Comparison of ENCODE assay signal across 18 cellular contexts in the genomic region with DNA sequence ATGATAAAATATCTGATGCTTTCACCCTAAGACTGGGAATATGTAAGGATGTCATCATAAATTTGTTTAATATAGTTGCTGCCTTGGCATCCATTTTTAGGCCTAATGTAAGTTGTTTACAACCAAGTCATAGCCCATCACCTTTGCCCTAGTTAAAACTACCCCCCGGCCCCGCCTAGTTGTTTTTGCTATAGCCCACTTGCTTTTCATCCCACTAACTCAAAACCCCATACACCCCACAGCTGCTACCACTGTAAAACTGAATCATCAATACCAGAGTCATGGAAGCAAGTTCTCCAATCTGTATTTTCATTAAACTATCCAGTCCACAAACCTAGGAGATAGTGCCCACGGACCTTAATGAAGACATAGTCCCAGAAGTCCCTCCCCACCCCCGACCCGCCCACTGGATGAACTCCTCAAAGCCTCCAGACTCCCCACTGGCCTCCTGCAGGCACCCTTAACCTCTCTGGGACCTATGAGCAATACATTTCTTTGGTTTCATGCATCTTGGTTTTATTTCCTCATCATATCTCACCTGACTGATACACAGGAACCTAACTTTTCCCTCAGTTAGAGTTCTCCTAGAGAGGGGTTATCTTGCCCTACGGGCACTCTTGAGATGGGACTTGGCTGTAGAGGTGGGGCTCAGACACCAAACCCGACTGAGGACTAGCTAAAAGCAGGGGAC. TPM values are rescaled to one million over a fixed set of nuclear protein-coding genes. Genes with fewer than 3 reads are reported as not detected.
DNase-seq lines count a peak whose midpoint lies in the region; ATAC-seq and TF ChIP-seq lines count a peak whose summit lies in the region.
"Had no signal": no experiment of that assay in that cellular context is flagged by ENCODE, and none has a peak within 500 bp of the region (broad histone marks: within the 10 kb centered on the region; RNA-seq: fewer than 3 reads in every experiment).

No MANE protein-coding gene starts in this region.

- H3K27ac ChIP-seq in BLaER1 treated with 17β-estradiol and CSF1 and Interleukin-3, amounts not matched to agents 10 nM and 100 nM, result peak overlapping the region in 3 of 11 experiments; percentile 7 to 46 (median 25); a peak in 6 of 22 replicates
- no peak overlapping the region for H3K27ac ChIP-seq in A673 (ENCODE audit: low read depth, low read length, poor library complexity, severe bottlenecking)

- peaks cover 16% of the 10 kb centered on the region for H3K4me1 Mint-ChIP-seq in activated CD4-positive, alpha-beta T cell treated with anti-CD3 and anti-CD28 coated beads, Interleukin-2, amount 10 ng/mL, durations not matched to agents 24 days and 14 days
- peaks cover 16% of the 10 kb centered on the region for H3K4me1 Mint-ChIP-seq in activated T-helper 17 cell treated with anti-CD3 and anti-CD28 coated beads, Interleukin-2, amount 50 U/mL, for 72 hours
- H3K4me1 Mint-ChIP-seq in stimulated activated effector memory CD8-positive, alpha-beta T cell treated with anti-CD3 and anti-CD28 coated beads, Interleukin-12 subunit alpha, Interleukin-12 subunit beta, amount 100 ng/mL, for 72 hours, result peaks cover 9% of the 10 kb centered on the region
- H3K4me1 Mint-ChIP-seq in Calu3 (ENCODE audit: low read depth, unreplicated experiment), result no peaks in the 10 kb centered on the region

- intact Hi-C loops in activated CD4-positive, alpha-beta T cell treated with anti-CD3 and anti-CD28 coated beads, Interleukin-2, amount 10 ng/mL, durations not matched to agents 24 days and 14 days (cut with micrococcal nuclease), result loop anchor here (1.0 to 2.0 kb wide), 4 partner anchors 46 to 168 kb away; a partner anchor contains a TSS
- intact Hi-C loops in Calu3 (cut with micrococcal nuclease; ENCODE audit: unreplicated experiment) (no loop called here), A673 (cut with micrococcal nuclease; ENCODE audit: unreplicated experiment) (no loop called here)

- H3K4me3 Mint-ChIP-seq in activated CD4-positive, alpha-beta T cell treated with anti-CD3 and anti-CD28 coated beads, Interleukin-2, amount 10 ng/mL, durations not matched to agents 24 days and 14 days, result no peak overlapping the region
- no peak overlapping the region for H3K4me3 Mint-ChIP-seq in activated T-helper 17 cell treated with anti-CD3 and anti-CD28 coated beads, Interleukin-2, amount 50 U/mL, for 72 hours
- no peak overlapping the region for H3K4me3 Mint-ChIP-seq in stimulated activated effector memory CD8-positive, alpha-beta T cell treated with anti-CD3 and anti-CD28 coated beads, Interleukin-12 subunit alpha, Interleukin-12 subunit beta, amount 100 ng/mL, for 72 hours
- no peak overlapping the region for H3K4me3 Mint-ChIP-seq in Calu3 (ENCODE audit: low read depth, unreplicated experiment)

- H3K27me3 Mint-ChIP-seq in activated CD4-positive, alpha-beta T cell treated with anti-CD3 and anti-CD28 coated beads, Interleukin-2, amount 10 ng/mL, durations not matched to agents 24 days and 14 days, result peaks cover 59% of the 10 kb centered on the region
- peaks cover 23% of the 10 kb centered on the region for H3K27me3 Mint-ChIP-seq in activated T-helper 17 cell treated with anti-CD3 and anti-CD28 coated beads, Interleukin-2, amount 50 U/mL, for 72 hours
- H3K27me3 Mint-ChIP-seq in Calu3 (ENCODE audit: unreplicated experiment), result no peaks in the 10 kb centered on the region

- peaks cover 16 to 28% (median 23%) of the 10 kb centered on the region in 10 experiments for H3K4me1 ChIP-seq in BLaER1 treated with 17β-estradiol and CSF1 and Interleukin-3, amounts not matched to agents 10 nM and 100 nM
- H3K4me1 ChIP-seq in A673 (ENCODE audit: insufficient read depth, low read length, poor library complexity, severe bottlenecking), result no peaks in the 10 kb centered on the region

- BruUV-seq in Calu3 (replicated peaks; lab: Mats Ljungman, UMichigan) (no TSS peak), A673 (replicated peaks; lab: Mats Ljungman, UMichigan) (no TSS peak)

- peaks cover 0 to 18% (median 12%) of the 10 kb centered on the region in 11 experiments; a peak in 11 of 22 replicates for H4K20me1 ChIP-seq in BLaER1 treated with 17β-estradiol and CSF1 and Interleukin-3, amounts not matched to agents 10 nM and 100 nM

- peak; percentile 25 for DNase-seq in activated CD4-positive, alpha-beta T cell treated with anti-CD3 and anti-CD28 coated beads for 48 hours
- no peak for DNase-seq in activated CD4-positive, alpha-beta T cell treated with anti-CD3 and anti-CD28 coated beads, Interleukin-2, amount 10 ng/mL, durations not matched to agents 24 days and 14 days
- DNase-seq in stimulated activated effector memory CD8-positive, alpha-beta T cell treated with anti-CD3 and anti-CD28 coated beads, Interleukin-12 subunit alpha, Interleukin-12 subunit beta, amount 100 ng/mL, for 72 hours (ENCODE audit: low spot score in 2 of 2), result no peak
- DNase-seq in NCI-H2227 treated with DMSO at 0.1 percent for 48 hours (lab: John Stamatoyannopoulos, UW), result no peak
- no peak for DNase-seq in Calu3
- no peak for DNase-seq in A673 (ENCODE audit: low spot score)
- DNase-seq: DND-41, GDM1, KG1, NCI-H187, NCI-H446 treated with DMSO at 0.1 percent for 48 hours, NCI-H774, Right ventricle myocardium superior had no signal

- no peak overlapping the region for H3K4me3 ChIP-seq in BLaER1 treated with 17β-estradiol and CSF1 and Interleukin-3, amounts not matched to agents 10 nM and 100 nM
- H3K4me3 ChIP-seq in A673 (ENCODE audit: low read depth, low read length, poor library complexity, severe bottlenecking), result no peak overlapping the region

- POLR2A ChIA-PET in A673 (lab: Charles Lee; ENCODE audit: low non-redundant PET), result no interaction called here

- peaks cover 13 to 78% (median 37%) of the 10 kb centered on the region in 11 experiments; a peak in 20 of 22 replicates for H3K27me3 ChIP-seq in BLaER1 treated with 17β-estradiol and CSF1 and Interleukin-3, amounts not matched to agents 10 nM and 100 nM
- H3K27me3 ChIP-seq in A673 (replicated peaks; ENCODE audit: insufficient read depth, low read depth, low read length, poor library complexity), result peaks cover under 1% of the 10 kb centered on the region

- CTCF ChIA-PET in Calu3 (lab: Charles Lee) (no interaction called here), A673 (lab: Charles Lee) (no interaction called here)

- TF ChIP-seq CTCF in Calu3 (IDR thresholded peaks at IDR 0.05; ENCODE audit: unreplicated experiment) (no peak), A673 (conservative IDR thresholded peaks at IDR 0.05; ENCODE audit: low read depth, low read length) (no peak)

- no peak overlapping the region for H3K27ac Mint-ChIP-seq in activated CD4-positive, alpha-beta T cell treated with anti-CD3 and anti-CD28 coated beads, Interleukin-2, amount 10 ng/mL, durations not matched to agents 24 days and 14 days
- H3K27ac Mint-ChIP-seq in activated T-helper 17 cell treated with anti-CD3 and anti-CD28 coated beads, Interleukin-2, amount 50 U/mL, for 72 hours, result no peak overlapping the region
- H3K27ac Mint-ChIP-seq in stimulated activated effector memory CD8-positive, alpha-beta T cell treated with anti-CD3 and anti-CD28 coated beads, Interleukin-12 subunit alpha, Interleukin-12 subunit beta, amount 100 ng/mL, for 72 hours, result no peak overlapping the region
- H3K27ac Mint-ChIP-seq in Calu3 (ENCODE audit: unreplicated experiment), result no peak overlapping the region
- H3K27ac Mint-ChIP-seq: CD4-positive, CD25-positive, alpha-beta regulatory T cell had no signal

- ATAC-seq in activated T-helper 17 cell treated with anti-CD3 and anti-CD28 coated beads, Interleukin-2, amount 50 U/mL, for 72 hours (replicated peaks), result peak; percentile 72
- peak; percentile 54 for ATAC-seq in stimulated activated effector memory CD8-positive, alpha-beta T cell treated with anti-CD3 and anti-CD28 coated beads, Interleukin-12 subunit alpha, Interleukin-12 subunit beta, amount 100 ng/mL, for 72 hours
- ATAC-seq: Panc1, SK-N-SH treated with all-trans-retinoic acid at 6 μM for 48 hours had no signal

- H3K4me2 ChIP-seq in BLaER1 treated with 17β-estradiol and CSF1 and Interleukin-3, amounts not matched to agents 10 nM and 100 nM, result peak overlapping the region; percentile 48 to 79 (median 71)

- no peaks in the 10 kb centered on the region; a peak in 1 of 22 replicates for H3K9me3 ChIP-seq in BLaER1 treated with 17β-estradiol and CSF1 and Interleukin-3, amounts not matched to agents 10 nM and 100 nM (replicated peaks in 1 of 11)
- no peaks in the 10 kb centered on the region for H3K9me3 ChIP-seq in A673 (ENCODE audit: low read depth, low read length, poor library complexity, severe bottlenecking)

- no peak overlapping the region for H3K9ac ChIP-seq in BLaER1 treated with 17β-estradiol and CSF1 and Interleukin-3, amounts not matched to agents 10 nM and 100 nM

- H3K36me3 Mint-ChIP-seq in activated CD4-positive, alpha-beta T cell treated with anti-CD3 and anti-CD28 coated beads, Interleukin-2, amount 10 ng/mL, durations not matched to agents 24 days and 14 days (ENCODE audit: low read depth), result no peaks in the 10 kb centered on the region
- H3K36me3 Mint-ChIP-seq in activated T-helper 17 cell treated with anti-CD3 and anti-CD28 coated beads, Interleukin-2, amount 50 U/mL, for 72 hours (ENCODE audit: low read depth), result no peaks in the 10 kb centered on the region
- H3K36me3 Mint-ChIP-seq in stimulated activated effector memory CD8-positive, alpha-beta T cell treated with anti-CD3 and anti-CD28 coated beads, Interleukin-12 subunit alpha, Interleukin-12 subunit beta, amount 100 ng/mL, for 72 hours, result no peaks in the 10 kb centered on the region
- H3K36me3 Mint-ChIP-seq in Calu3 (ENCODE audit: insufficient read depth, unreplicated experiment), result no peaks in the 10 kb centered on the region
- H3K36me3 Mint-ChIP-seq: CD4-positive, CD25-positive, alpha-beta regulatory T cell had no signal

- H3K9me3 Mint-ChIP-seq in activated CD4-positive, alpha-beta T cell treated with anti-CD3 and anti-CD28 coated beads, Interleukin-2, amount 10 ng/mL, durations not matched to agents 24 days and 14 days, result no peaks in the 10 kb centered on the region
- H3K9me3 Mint-ChIP-seq in activated T-helper 17 cell treated with anti-CD3 and anti-CD28 coated beads, Interleukin-2, amount 50 U/mL, for 72 hours, result no peaks in the 10 kb centered on the region
- no peaks in the 10 kb centered on the region for H3K9me3 Mint-ChIP-seq in stimulated activated effector memory CD8-positive, alpha-beta T cell treated with anti-CD3 and anti-CD28 coated beads, Interleukin-12 subunit alpha, Interleukin-12 subunit beta, amount 100 ng/mL, for 72 hours
- no peaks in the 10 kb centered on the region for H3K9me3 Mint-ChIP-seq in Calu3 (ENCODE audit: low read depth, unreplicated experiment)
- H3K9me3 Mint-ChIP-seq: CD4-positive, CD25-positive, alpha-beta regulatory T cell had no signal

- H3K36me3 ChIP-seq in BLaER1 treated with 17β-estradiol and CSF1 and Interleukin-3, amounts not matched to agents 10 nM and 100 nM, result no peaks in the 10 kb centered on the region
- H3K36me3 ChIP-seq in A673 (ENCODE audit: insufficient read depth, low read length, poor library complexity, severe bottlenecking), result no peaks in the 10 kb centered on the region

RNA-seq across cellular contexts. Expression of a gene that starts 12.5 kb away (rescaled TPM):
- total RNA-seq in activated CD4-positive, alpha-beta T cell treated with anti-CD3 and anti-CD28 coated beads, Interleukin-2, amount 10 ng/mL, durations not matched to agents 24 days and 14 days, result 13.2 and 14.1 TPM in 2 replicates
- total RNA-seq in activated T-helper 17 cell treated with anti-CD3 and anti-CD28 coated beads, Interleukin-2, amount 50 U/mL, for 72 hours, result 1 to 10 TPM; 2.1 to 2.2 TPM
- total RNA-seq in Calu3 (2022) (17.3 and 18.6 TPM in 2 replicates), A673 (2021) (3.1 and 3.2 TPM in 2 replicates)

RNA-seq across cellular contexts. Expression of a gene that starts 45.2 kb away (rescaled TPM):
- 10.1 and 10.7 TPM in 2 replicates for total RNA-seq in activated CD4-positive, alpha-beta T cell treated with anti-CD3 and anti-CD28 coated beads, Interleukin-2, amount 10 ng/mL, durations not matched to agents 24 days and 14 days
- total RNA-seq in activated T-helper 17 cell treated with anti-CD3 and anti-CD28 coated beads, Interleukin-2, amount 50 U/mL, for 72 hours, result 1 to 10 TPM; 5.1 to 6.2 TPM
- total RNA-seq in Calu3 (2022) (7.9 and 9.9 TPM in 2 replicates), A673 (2021) (13.2 and 13.5 TPM in 2 replicates)
